In the genomic region with DNA sequence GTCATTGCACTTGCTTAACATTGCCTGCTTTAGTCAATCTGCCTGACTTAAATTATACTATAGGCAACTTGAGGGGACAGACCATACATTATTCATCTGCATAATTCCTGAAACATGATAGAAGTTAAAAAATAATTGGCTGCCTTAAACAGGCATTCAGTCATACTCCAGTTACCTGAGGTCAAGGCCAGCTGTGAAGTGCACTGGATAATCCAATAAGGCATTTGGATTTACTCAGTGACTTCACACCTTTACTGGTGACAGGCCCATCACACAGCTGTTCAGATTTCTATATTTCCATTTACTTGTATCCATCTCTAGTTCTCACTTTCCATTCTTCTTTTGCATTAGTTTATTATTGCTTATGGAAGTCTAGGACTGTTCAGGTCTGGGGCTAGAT, we compare ENCODE assay signal across 13 cellular contexts.
"Had no signal": no experiment of that assay in that cellular context is flagged by ENCODE, and none has a peak within 500 bp of the region (broad histone marks: within the 10 kb centered on the region; RNA-seq: fewer than 3 reads in every experiment).

No MANE protein-coding gene starts in this region.

- DNase-seq: MM.1S, NCI-H187, NCI-H2029, NCI-H2171 treated with DMSO at 0.1 percent for 48 hours, NCI-H446 treated with DMSO at 0.1 percent for 48 hours, Right ventricle myocardium superior, RPMI8226, SIG-M5 had no signal

- H3K4me2 ChIP-seq: KMS-11 had no signal

- ATAC-seq: K562 had no signal

- H3K36me3 ChIP-seq: SJSA1 had no signal

- H3K27me3 ChIP-seq: SJSA1 had no signal

- H3K4me3 ChIP-seq: K562, SJSA1, SK-N-MC had no signal

- FAIRE-seq: K562, RCC 7860 had no signal

- H3K9ac ChIP-seq: KMS-11 had no signal

- H3K9me3 ChIP-seq: SJSA1 had no signal

- H3K27ac ChIP-seq: KMS-11, SJSA1, SK-N-MC had no signal

- H3K4me1 ChIP-seq: SJSA1 had no signal
